In genomic region chr9:5531251-5531972, GRCh38 we compare ENCODE assay signal across 17 cellular contexts. TPM values are rescaled to one million over a fixed set of nuclear protein-coding genes. Genes with fewer than 3 reads are reported as not detected.
DNase-seq lines count a peak whose midpoint lies in the region; ATAC-seq, FAIRE-seq and TF ChIP-seq lines count a peak whose summit lies in the region.
"Had no signal": no experiment of that assay in that cellular context is flagged by ENCODE, and none has a peak within 500 bp of the region (broad histone marks: within the 10 kb centered on the region; RNA-seq: fewer than 3 reads in every experiment).

No MANE protein-coding gene starts in this region.

- no peaks in the 10 kb centered on the region for H3K27me3 Mint-ChIP-seq in activated CD4-positive, alpha-beta T cell treated with anti-CD3 and anti-CD28 coated beads, Interleukin-2, amount 10 ng/mL, durations not matched to agents 24 days and 14 days
- peaks cover 6% of the 10 kb centered on the region for H3K27me3 Mint-ChIP-seq in IgD-negative memory B cell

- H3K36me3 Mint-ChIP-seq in activated CD4-positive, alpha-beta T cell treated with anti-CD3 and anti-CD28 coated beads, Interleukin-2, amount 10 ng/mL, durations not matched to agents 24 days and 14 days (ENCODE audit: low read depth), result peaks cover 27% of the 10 kb centered on the region
- H3K36me3 Mint-ChIP-seq in IgD-negative memory B cell, result peaks cover 3% of the 10 kb centered on the region
- H3K36me3 Mint-ChIP-seq: type B pancreatic cell had no signal

- TF ChIP-seq CTCF in bronchial epithelial cell (IDR thresholded peaks at IDR 0.05; ENCODE audit: insufficient read depth, low read length, severe bottlenecking) (no peak), smooth muscle cell (IDR thresholded peaks at IDR 0.05; ENCODE audit: borderline replicate concordance, insufficient read depth, poor library complexity, severe bottlenecking) (no peak), dorsolateral prefrontal cortex (IDR thresholded peaks at IDR 0.05 in 54 of 56, conservative IDR thresholded peaks at IDR 0.05 in 2 of 56; ENCODE audit: low read depth in 1 of 56, partially characterized antibody in 56 of 56) (no peak)

- no peak overlapping the region for H3K4me3 ChIP-seq in bronchial epithelial cell (ENCODE audit: low read depth, low read length)
- H3K4me3 ChIP-seq in smooth muscle cell, result no peak overlapping the region
- H3K4me3 ChIP-seq in dorsolateral prefrontal cortex, result no peak overlapping the region
- H3K4me3 ChIP-seq: lung, right atrium auricular region had no signal

- H3K27ac ChIP-seq in smooth muscle cell (ENCODE audit: low read depth) (peak overlapping the region; percentile 8), dorsolateral prefrontal cortex (no peak overlapping the region)
- H3K27ac ChIP-seq: right atrium auricular region had no signal

- H3K9me3 ChIP-seq in smooth muscle cell (replicated peaks; ENCODE audit: low read depth), result no peaks in the 10 kb centered on the region
- H3K9me3 ChIP-seq: right atrium auricular region had no signal

- no peak overlapping the region for H2AFZ ChIP-seq in smooth muscle cell (ENCODE audit: low read depth)

- no peak for ATAC-seq in HG03135 (IDR thresholded peaks at IDR 0.05; ENCODE audit: unreplicated experiment)

- H3K27ac Mint-ChIP-seq in activated CD4-positive, alpha-beta T cell treated with anti-CD3 and anti-CD28 coated beads, Interleukin-2, amount 10 ng/mL, durations not matched to agents 24 days and 14 days, result peak overlapping the region; percentile 64
- peak overlapping the region; percentile 8 to 41 (median 9) for H3K27ac Mint-ChIP-seq in IgD-negative memory B cell
- H3K27ac Mint-ChIP-seq: type B pancreatic cell had no signal

- no peaks in the 10 kb centered on the region for H3K4me1 ChIP-seq in smooth muscle cell (ENCODE audit: low read depth)
- H3K4me1 ChIP-seq: right atrium auricular region had no signal

- H3F3A ChIP-seq in smooth muscle cell (ENCODE audit: low read depth), result no peaks in the 10 kb centered on the region

- peaks cover 33% of the 10 kb centered on the region for H3K4me1 Mint-ChIP-seq in activated CD4-positive, alpha-beta T cell treated with anti-CD3 and anti-CD28 coated beads, Interleukin-2, amount 10 ng/mL, durations not matched to agents 24 days and 14 days
- peaks cover 35 to 53% (median 49%) of the 10 kb centered on the region in 3 donors for H3K4me1 Mint-ChIP-seq in IgD-negative memory B cell

- H3K27me3 ChIP-seq in bronchial epithelial cell (ENCODE audit: control insufficient read depth, insufficient read depth, low read length), result no peaks in the 10 kb centered on the region
- no peaks in the 10 kb centered on the region for H3K27me3 ChIP-seq in smooth muscle cell (ENCODE audit: low read depth)
- no peaks in the 10 kb centered on the region for H3K27me3 ChIP-seq in dorsolateral prefrontal cortex
- H3K27me3 ChIP-seq: right atrium auricular region had no signal

- WGBS in smooth muscle cell (ENCODE audit: low lambda C conversion rate), result 74% methylated on average over 2 of the region's 2 CpGs

- FAIRE-seq in bronchial epithelial cell (lab: Jason Lieb, UNC), result no peak

- H3K9ac ChIP-seq in smooth muscle cell (ENCODE audit: low read depth), result no peak overlapping the region

- H3K9me3 Mint-ChIP-seq in activated CD4-positive, alpha-beta T cell treated with anti-CD3 and anti-CD28 coated beads, Interleukin-2, amount 10 ng/mL, durations not matched to agents 24 days and 14 days, result peaks cover 4% of the 10 kb centered on the region
- no peaks in the 10 kb centered on the region for H3K9me3 Mint-ChIP-seq in IgD-negative memory B cell
- H3K9me3 Mint-ChIP-seq: type B pancreatic cell had no signal

- H3K79me2 ChIP-seq in smooth muscle cell (ENCODE audit: low read depth), result no peaks in the 10 kb centered on the region

- intact Hi-C loops in activated CD4-positive, alpha-beta T cell treated with anti-CD3 and anti-CD28 coated beads, Interleukin-2, amount 10 ng/mL, durations not matched to agents 24 days and 14 days (cut with micrococcal nuclease), result loop anchor here (1.0 kb wide), 1 partner anchor 21 kb away; the partner anchor contains the start of gene PDCD1LG2
- intact Hi-C loops in dorsolateral prefrontal cortex (cut with DNase I), result no loop called here

- H3K4me2 ChIP-seq in smooth muscle cell, result no peak overlapping the region

- peak; percentile 64 for DNase-seq in activated CD4-positive, alpha-beta T cell treated with anti-CD3 and anti-CD28 coated beads, Interleukin-2, amount 10 ng/mL, durations not matched to agents 24 days and 14 days
- DNase-seq in activated CD4-positive, alpha-beta T cell treated with anti-CD3 and anti-CD28 coated beads, Interleukin-2, amount 50 U/mL, for 48 hours, result no peak
- DNase-seq in bronchial epithelial cell (ENCODE audit: low read depth) (peak; percentile 36), smooth muscle cell (lab: John Stamatoyannopoulos, UW; ENCODE audit: unreplicated experiment) (no peak), dorsolateral prefrontal cortex (no peak), NCI-H446 treated with DMSO at 0.1 percent for 48 hours (lab: John Stamatoyannopoulos, UW) (no peak)
- DNase-seq: activated CD4-positive, alpha-beta T cell treated with anti-CD3 and anti-CD28 coated beads for 4 hours; activated gamma-delta T cell; NCI-H1694 treated with DMSO at 0.1 percent for 48 hours; NCI-H510A treated with DMSO at 0.1 percent for 48 hours; stimulated activated CD4-positive, alpha-beta T cell treated with anti-CD3 and anti-CD28 coated beads, Interleukin-2, amount 100 ng/mL, for 24 hours; stimulated activated CD8-positive, alpha-beta memory T cell treated with anti-CD3 and anti-CD28 coated beads, Interleukin-4, amount 100 ng/mL, for 48 hours had no signal

- H4K20me1 ChIP-seq in smooth muscle cell (ENCODE audit: low read depth), result no peaks in the 10 kb centered on the region

- H3K36me3 ChIP-seq in bronchial epithelial cell (ENCODE audit: control insufficient read depth, insufficient read depth, low read length) (peaks cover 1% of the 10 kb centered on the region), smooth muscle cell (ENCODE audit: low read depth) (no peaks in the 10 kb centered on the region)

- H3K4me3 Mint-ChIP-seq in activated CD4-positive, alpha-beta T cell treated with anti-CD3 and anti-CD28 coated beads, Interleukin-2, amount 10 ng/mL, durations not matched to agents 24 days and 14 days, result peak overlapping the region; percentile 52
- H3K4me3 Mint-ChIP-seq in IgD-negative memory B cell, result peak overlapping the region in 3 of 4 donors; percentile 15 to 82 (median 52)
- H3K4me3 Mint-ChIP-seq: type B pancreatic cell had no signal

RNA-seq across cellular contexts. Expression of gene PDCD1LG2, which starts 21.1 kb away (rescaled TPM):
- 1.3 and 1.5 TPM in 2 replicates for total RNA-seq in activated CD4-positive, alpha-beta T cell treated with anti-CD3 and anti-CD28 coated beads, Interleukin-2, amount 10 ng/mL, durations not matched to agents 24 days and 14 days
- polyA plus RNA-seq in IgD-negative memory B cell (0.18 TPM), smooth muscle cell (4.5 and 10.0 TPM in 2 replicates)
- total RNA-seq in bronchial epithelial cell (under 0.01 and 0.64 TPM in 2 replicates), smooth muscle cell (11.1 and 11.6 TPM in 2 replicates), dorsolateral prefrontal cortex (1 to 10 TPM in 9 of 120 experiments, under 1 TPM in 88, not detected in 23; 0.20 to 1.5 (median 0.50) TPM)

Comparison
In these comparisons a context has a peak if more than half of its experiments do, and no peak if none do; other contexts are left out.
1. DNase-seq: peak in activated CD4-positive, alpha-beta T cell treated with anti-CD3 and anti-CD28 coated beads, Interleukin-2, amount 10 ng/mL, durations not matched to agents 24 days and 14 days (single experiment) and bronchial epithelial cell (single experiment); none in activated CD4-positive, alpha-beta T cell treated with anti-CD3 and anti-CD28 coated beads, Interleukin-2, amount 50 U/mL, for 48 hours (0 of 2), smooth muscle cell (single experiment), dorsolateral prefrontal cortex (0 of 10) and NCI-H446 treated with DMSO at 0.1 percent for 48 hours (single experiment).